Comparison of ENCODE assay signal across 26 cellular contexts in the genomic region with DNA sequence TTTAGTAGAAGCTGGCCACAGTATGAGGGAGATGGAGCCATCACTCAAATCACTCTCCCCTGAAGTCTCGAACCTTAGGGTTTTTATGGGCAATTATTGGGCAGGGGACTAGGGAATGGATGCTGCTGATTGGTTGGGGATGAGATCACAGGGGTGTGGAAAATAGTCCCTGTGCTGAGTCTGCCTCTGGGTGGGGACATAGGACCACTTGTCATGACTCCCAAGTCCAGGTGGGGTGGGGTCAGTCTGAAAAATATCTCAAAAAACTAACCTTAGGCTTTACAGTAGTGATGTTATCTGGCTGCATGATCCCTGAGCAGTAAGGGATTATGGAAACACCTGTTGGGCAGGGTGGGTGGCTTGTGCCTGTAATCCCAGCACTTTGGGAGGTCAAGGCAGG.
A peak's percentile ranks its signal among the peaks of the same experiment; 100 is the strongest.
DNase-seq lines count a peak whose midpoint lies in the region; ATAC-seq, FAIRE-seq and TF ChIP-seq lines count a peak whose summit lies in the region.
"Had no signal": no experiment of that assay in that cellular context is flagged by ENCODE, and none has a peak within 500 bp of the region (broad histone marks: within the 10 kb centered on the region; RNA-seq: fewer than 3 reads in every experiment).

No MANE protein-coding gene starts in this region.

- H3K9me3 ChIP-seq in HepG2 (ENCODE audit: low read length) (no peaks in the 10 kb centered on the region), right lobe of liver (no peaks in the 10 kb centered on the region), upper lobe of right lung (no peaks in the 10 kb centered on the region)
- H3K9me3 ChIP-seq: A549, BE2C had no signal

- peaks cover 3% of the 10 kb centered on the region for H3K9me3 Mint-ChIP-seq in chondrocyte (ENCODE audit: low read depth)
- H3K9me3 Mint-ChIP-seq: CD4-positive, alpha-beta T cell had no signal

- no peak overlapping the region for H3K9ac ChIP-seq in HepG2 (ENCODE audit: insufficient read depth, low read depth, low read length)
- H3K9ac ChIP-seq: BLaER1 treated with 17β-estradiol and CSF1 and Interleukin-3, amounts not matched to agents 10 nM and 100 nM; GM23248 had no signal

- no peak overlapping the region for H3K4me3 ChIP-seq in HepG2 (replicated peaks in 1 of 3; ENCODE audit: insufficient read depth in 1 of 3, low read depth in 2 of 3, low read length in 3 of 3)
- H3K4me3 ChIP-seq in right lobe of liver = no peak overlapping the region
- H3K4me3 ChIP-seq in upper lobe of right lung = no peak overlapping the region
- H3K4me3 ChIP-seq: A549; BLaER1 treated with 17β-estradiol and CSF1 and Interleukin-3, amounts not matched to agents 10 nM and 100 nM; GM12878; GM23248 had no signal

- H3K27me3 Mint-ChIP-seq in chondrocyte (ENCODE audit: low read depth) = peaks cover 2% of the 10 kb centered on the region
- H3K27me3 Mint-ChIP-seq: CD4-positive, alpha-beta T cell had no signal

- no peaks in the 10 kb centered on the region for H3K36me3 Mint-ChIP-seq in chondrocyte (ENCODE audit: low read depth)
- H3K36me3 Mint-ChIP-seq: CD14-positive monocyte; CD8-positive, alpha-beta memory T cell had no signal

- no peak for DNase-seq in HepG2 (ENCODE audit: low spot score)
- DNase-seq in right lobe of liver = no peak
- peak; percentile 20 for DNase-seq in chondrocyte (ENCODE audit: low spot score)
- peak; percentile 18 for DNase-seq in upper lobe of right lung
- no peak for DNase-seq in stimulated activated naive CD4-positive, alpha-beta T cell (lab: John Stamatoyannopoulos, UW)
- no peak for DNase-seq in NCI-H774 (lab: John Stamatoyannopoulos, UW)
- DNase-seq: 8988T; ACHN; AML-193; BE2C; CD4-positive, alpha-beta T cell; CD8-positive, alpha-beta memory T cell; DMS 273 treated with DMSO at 0.1 percent for 48 hours; DMS79; EL; GDM1; GM23248; H7; HCEC 1CT had no signal

- BruUV-seq in HepG2 (replicated peaks; lab: Mats Ljungman, UMichigan) = no TSS peak

- H3K27me3 ChIP-seq in HepG2 (ENCODE audit: control insufficient read depth in 1 of 2, insufficient read depth in 2 of 2, low read length in 2 of 2) (no peaks in the 10 kb centered on the region; a peak in 1 of 5 replicates), right lobe of liver (no peaks in the 10 kb centered on the region), upper lobe of right lung (no peaks in the 10 kb centered on the region)
- H3K27me3 ChIP-seq: BE2C; BLaER1 treated with 17β-estradiol and CSF1 and Interleukin-3, amounts not matched to agents 10 nM and 100 nM had no signal

- ATAC-seq in HepG2 (no peak), right lobe of liver (no peak), upper lobe of right lung (no peak)
- ATAC-seq: A549, GM12878 had no signal

- H3K4me2 ChIP-seq in HepG2 (ENCODE audit: low read depth, low read length) = no peak overlapping the region
- H3K4me2 ChIP-seq: A549; BLaER1 treated with 17β-estradiol and CSF1 and Interleukin-3, amounts not matched to agents 10 nM and 100 nM had no signal

- in situ Hi-C loops in HepG2 (cut with HindIII; ENCODE audit: extremely low pct_ligation_motif_present, low pct_unique_long_range_greater_than_20kb) = no loop called here

- no peak for TF ChIP-seq EP300 in HepG2 (IDR thresholded peaks at IDR 0.05; ENCODE audit: low read depth in 2 of 2, low read length in 2 of 2)
- no peak for TF ChIP-seq EP300 in HepG2 (CRISPR knock-in tag; IDR thresholded peaks at IDR 0.05; ENCODE audit: borderline replicate concordance)

- TF ChIP-seq POLR2A in HepG2 (IDR thresholded peaks at IDR 0.05; ENCODE audit: insufficient read depth in 1 of 2, low read depth in 2 of 2, low read length in 2 of 2) (no peak), right lobe of liver (IDR thresholded peaks at IDR 0.05) (no peak)

- TF ChIP-seq RAD21 in HepG2 (CRISPR knock-in tag; IDR thresholded peaks at IDR 0.05) = no peak

- no peaks in the 10 kb centered on the region for H3K79me2 ChIP-seq in HepG2 (ENCODE audit: insufficient read depth, low read length)

- POLR2A ChIA-PET in HepG2 (lab: Yijun Ruan, JAX) = no interaction called here

- H3K36me3 ChIP-seq in HepG2 (replicated peaks in 1 of 2; ENCODE audit: control insufficient read depth in 1 of 2, insufficient read depth in 2 of 2, low read length in 2 of 2) = no peaks in the 10 kb centered on the region
- no peaks in the 10 kb centered on the region for H3K36me3 ChIP-seq in right lobe of liver
- H3K36me3 ChIP-seq in upper lobe of right lung = no peaks in the 10 kb centered on the region
- H3K36me3 ChIP-seq: BE2C; BLaER1 treated with 17β-estradiol and CSF1 and Interleukin-3, amounts not matched to agents 10 nM and 100 nM had no signal

- no peak overlapping the region for H3K4me3 Mint-ChIP-seq in chondrocyte (ENCODE audit: unreplicated experiment)
- H3K4me3 Mint-ChIP-seq: CD14-positive monocyte; CD4-positive, alpha-beta T cell; CD8-positive, alpha-beta memory T cell had no signal

- CTCF ChIA-PET in HepG2 (lab: Yijun Ruan, JAX; ENCODE audit: low intra/inter-chr PET ratio, low total read pairs) = no interaction called here

- H3K27ac ChIP-seq in HepG2 (ENCODE audit: extremely low read length, insufficient read depth, low read length) (no peak overlapping the region), right lobe of liver (no peak overlapping the region), upper lobe of right lung (no peak overlapping the region)
- H3K27ac ChIP-seq: A549; BLaER1 treated with 17β-estradiol and CSF1 and Interleukin-3, amounts not matched to agents 10 nM and 100 nM; GM23248 had no signal

- intact Hi-C loops in HepG2 (cut with micrococcal nuclease; ENCODE audit: unreplicated experiment) (no loop called here), right lobe of liver (cut with DNase I) (no loop called here), upper lobe of right lung (cut with DNase I) (no loop called here)

- peak; percentile 24; the same call in 1 of the 2 replicates for TF ChIP-seq CTCF in HepG2 (CRISPR knock-in tag; IDR thresholded peaks at IDR 0.05)
- TF ChIP-seq CTCF in right lobe of liver (IDR thresholded peaks at IDR 0.05) = no peak
- TF ChIP-seq CTCF in chondrocyte (IDR thresholded peaks at IDR 0.05) = no peak
- TF ChIP-seq CTCF in upper lobe of right lung (IDR thresholded peaks at IDR 0.05) = no peak

- no peak for FAIRE-seq in HepG2 (lab: Jason Lieb, UNC)
- FAIRE-seq: A549, D721Med, GM12878, GM19239, H1 had no signal

- H4K20me1 ChIP-seq in HepG2 (ENCODE audit: insufficient read depth, low read length) = no peaks in the 10 kb centered on the region
- H4K20me1 ChIP-seq: BLaER1 treated with 17β-estradiol and CSF1 and Interleukin-3, amounts not matched to agents 10 nM and 100 nM had no signal

- WGBS in HepG2 (ENCODE audit: low lambda C conversion rate) = 4% methylated on average over 1 of the region's 1 CpG
- 56% methylated on average over 1 of the region's 1 CpG for WGBS in right lobe of liver (ENCODE audit: insufficient coverage, low coverage, low lambda C conversion rate, missing lambda C conversion rate)

- no peaks in the 10 kb centered on the region for H3K4me1 ChIP-seq in HepG2 (ENCODE audit: insufficient read depth, low read length)
- H3K4me1 ChIP-seq in right lobe of liver = no peaks in the 10 kb centered on the region
- H3K4me1 ChIP-seq in upper lobe of right lung = no peaks in the 10 kb centered on the region
- H3K4me1 ChIP-seq: A549, BE2C had no signal

- H3K4me1 Mint-ChIP-seq in chondrocyte (ENCODE audit: low read depth) = no peaks in the 10 kb centered on the region
- H3K4me1 Mint-ChIP-seq: CD14-positive monocyte; CD8-positive, alpha-beta memory T cell had no signal

- no peak overlapping the region for H3K27ac Mint-ChIP-seq in chondrocyte (ENCODE audit: unreplicated experiment)
- H3K27ac Mint-ChIP-seq: CD14-positive monocyte; CD4-positive, alpha-beta T cell had no signal

- no peak overlapping the region for H2AFZ ChIP-seq in HepG2 (ENCODE audit: low read length)
- H2AFZ ChIP-seq: GM23248 had no signal

TF ChIP-seq in HepG2, 621 proteins besides CTCF, POLR2A, EP300 and RAD21:
- TF ChIP-seq PCBP2 (optimal IDR thresholded peaks at IDR 0.05; ENCODE audit: low read depth, low read length, poor library complexity, severe bottlenecking) = no peak
- TF ChIP-seq STAG1 (CRISPR knock-in tag; IDR thresholded peaks at IDR 0.05) = peak; percentile 19

Comparison
In these comparisons a context has a peak if more than half of its experiments do, and no peak if none do; other contexts are left out.
1. DNase-seq: peak in chondrocyte (single experiment) and upper lobe of right lung (single experiment); none in HepG2 (single experiment), right lobe of liver (0 of 3), stimulated activated naive CD4-positive, alpha-beta T cell (0 of 6) and NCI-H774 (single experiment).